1 cellular context compared by ENCODE assay signal in the genomic region with DNA sequence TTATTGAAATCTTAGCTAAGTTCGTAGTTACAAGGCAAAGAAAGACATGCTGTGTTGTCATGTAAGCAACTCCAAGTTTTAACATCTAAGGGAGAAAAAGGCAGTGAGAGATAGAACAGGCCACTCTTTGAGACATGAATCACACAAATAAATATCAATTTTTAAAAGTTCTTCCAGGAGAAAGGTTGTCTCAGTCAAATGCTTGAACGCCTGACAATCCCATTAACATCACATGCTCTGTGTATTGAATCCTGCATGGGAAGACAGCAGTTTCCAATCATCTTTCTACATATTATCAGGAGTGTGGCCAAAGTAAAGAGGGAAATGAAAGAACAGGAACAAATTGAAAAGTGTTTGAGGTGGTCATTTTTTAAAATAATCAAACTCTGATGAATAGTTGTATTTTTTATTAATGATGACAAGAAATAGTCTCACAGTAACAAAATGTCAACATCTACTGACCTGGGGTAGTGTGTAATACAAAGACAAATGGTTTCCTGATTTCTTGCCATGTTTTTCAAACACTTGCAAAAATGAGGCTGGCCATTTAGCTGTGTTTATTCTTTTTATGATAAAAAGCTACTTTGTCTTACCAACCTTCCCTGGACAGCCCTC.
TF ChIP-seq lines count a peak whose summit lies in the region.

No MANE protein-coding gene starts in this region.

TF ChIP-seq in SK-N-SH, 30 proteins besides CTCF, POLR2A, EP300 and RAD21 (continued from another document):
- TF ChIP-seq ZBTB33 (IDR thresholded peaks at IDR 0.05; ENCODE audit: borderline replicate concordance, low read depth) = no peak
